Comparison of ENCODE assay signal across 14 cellular contexts in the genomic region with DNA sequence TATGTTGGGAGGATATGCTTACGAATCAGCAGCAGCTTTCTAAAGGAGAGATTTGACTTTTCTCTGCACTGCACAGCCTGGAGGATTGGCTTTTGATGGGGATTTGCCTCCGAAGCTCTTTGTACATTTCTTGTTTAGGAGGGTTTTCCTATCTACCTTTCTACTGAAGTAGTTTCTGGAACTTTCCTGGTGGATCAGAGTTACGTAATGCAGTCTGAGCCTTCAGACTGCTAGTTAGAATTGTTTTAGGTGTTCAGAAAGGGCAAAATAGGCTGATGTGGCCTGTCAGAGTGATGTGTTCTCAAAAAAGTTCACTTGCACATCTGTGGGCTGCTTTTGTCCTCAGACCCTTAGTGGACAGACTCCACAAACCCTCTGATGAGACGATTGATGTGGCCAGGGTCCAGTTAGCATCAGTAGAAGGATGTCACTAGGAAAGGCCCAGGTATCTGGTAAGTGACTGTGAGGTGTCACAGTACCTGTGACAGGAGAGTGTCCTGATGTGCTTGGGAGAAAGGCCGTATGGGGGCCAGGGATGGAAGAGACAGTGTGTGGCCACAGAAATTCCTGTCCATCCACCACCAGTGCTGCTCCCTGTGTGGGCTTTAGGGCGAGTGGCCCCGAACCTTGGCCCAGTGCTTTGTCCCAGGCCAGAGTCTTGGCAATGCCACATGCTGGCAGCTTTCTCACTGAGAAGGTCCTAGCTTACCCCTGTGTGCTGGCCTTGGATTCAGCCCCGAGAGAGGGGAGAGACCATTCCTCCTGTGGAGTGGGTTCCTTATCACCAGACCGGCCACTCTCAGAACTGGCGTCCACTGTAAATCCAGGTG. TPM values are rescaled to one million over a fixed set of nuclear protein-coding genes. Genes with fewer than 3 reads are reported as not detected.
DNase-seq lines count a peak whose midpoint lies in the region; ATAC-seq and TF ChIP-seq lines count a peak whose summit lies in the region.
"Had no signal": no experiment of that assay in that cellular context is flagged by ENCODE, and none has a peak within 500 bp of the region (broad histone marks: within the 10 kb centered on the region; RNA-seq: fewer than 3 reads in every experiment).

No MANE protein-coding gene starts in this region.

- no peaks in the 10 kb centered on the region for H3K9me3 ChIP-seq in AG04450 (ENCODE audit: control insufficient read depth, insufficient read depth, low read length)
- no peaks in the 10 kb centered on the region for H3K9me3 ChIP-seq in colonic mucosa
- H3K9me3 ChIP-seq in neutrophil, result no peaks in the 10 kb centered on the region
- H3K9me3 ChIP-seq in HAP-1, result no peaks in the 10 kb centered on the region

- H3K4me3 Mint-ChIP-seq in HFFc6, result no peak overlapping the region
- H3K4me3 Mint-ChIP-seq: nephron progenitor cell had no signal

- peaks cover 2% of the 10 kb centered on the region; the same call in 1 of the 2 replicates for H3K27me3 Mint-ChIP-seq in HFFc6 (ENCODE audit: insufficient read depth)

- no peaks in the 10 kb centered on the region for H3K79me1 ChIP-seq in mesendoderm (ENCODE audit: low read length)

- H3K27ac ChIP-seq in AG04450 (ENCODE audit: low read depth, low read length) (peak overlapping the region; percentile 47), colonic mucosa (peak overlapping the region; percentile 46), neutrophil (peak overlapping the region; percentile 54), mesendoderm (ENCODE audit: low read depth, low read length) (no peak overlapping the region)

- DNase-seq in AG04450 (ENCODE audit: low read depth, low spot score) (no peak), HFFc6 (no peak), colonic mucosa (no peak), mesendoderm (no peak), HAP-1 (ENCODE audit: low spot score in 2 of 2) (no peak)
- DNase-seq in effector CD4-positive, alpha-beta T cell, result no peak
- DNase-seq: activated CD4-positive, alpha-beta T cell treated with anti-CD3 and anti-CD28 coated beads, Interleukin-2, amount 50 U/mL, for 4 hours; activated T-cell treated with anti-CD3 and anti-CD28 coated beads, Interleukin-2, amount 50 U/mL, for 48 hours; NCI-H187 treated with DMSO at 0.1 percent for 48 hours; NCI-H524; nephron progenitor cell; stimulated activated CD4-positive, alpha-beta T cell treated with anti-CD3 and anti-CD28 coated beads, Interleukin-1b, Interleukin-23, amount 100 ng/mL, for 48 hours had no signal

- no peak overlapping the region for H2AK5ac ChIP-seq in mesendoderm (ENCODE audit: low read length)

- H3K4me1 Mint-ChIP-seq in HFFc6 (ENCODE audit: low read depth), result peaks cover 26% of the 10 kb centered on the region

- WGBS in mesendoderm (ENCODE audit: extremely low coverage, insufficient coverage, low lambda C conversion rate), result no CpG with 5 or more reads among the region's 10 CpGs

- H3K4me1 ChIP-seq in colonic mucosa (peaks cover 9% of the 10 kb centered on the region), neutrophil (ENCODE audit: control insufficient read depth in 1 of 2, insufficient read depth in 1 of 2, low read depth in 1 of 2, low read length in 1 of 2) (peaks cover 24 to 28% of the 10 kb centered on the region in 2 experiments), mesendoderm (ENCODE audit: control insufficient read depth, low read depth, low read length) (no peaks in the 10 kb centered on the region), HAP-1 (peaks cover 1% of the 10 kb centered on the region)

- H3K36me3 ChIP-seq in colonic mucosa (no peaks in the 10 kb centered on the region), neutrophil (peaks cover 63% of the 10 kb centered on the region), mesendoderm (ENCODE audit: control insufficient read depth, insufficient read depth, low read length) (peaks cover 24% of the 10 kb centered on the region), HAP-1 (replicated peaks) (peaks cover 81% of the 10 kb centered on the region)

- POLR2A ChIA-PET in AG04450 (lab: Yijun Ruan, JAX), result no interaction called here

- H3K4me3 ChIP-seq in AG04450 (ENCODE audit: low read depth, low read length), result no peak overlapping the region
- no peak overlapping the region for H3K4me3 ChIP-seq in colonic mucosa
- H3K4me3 ChIP-seq in neutrophil (ENCODE audit: low read depth in 1 of 2, low read length in 1 of 2), result no peak overlapping the region
- H3K4me3 ChIP-seq in mesendoderm (ENCODE audit: low read length), result no peak overlapping the region
- H3K4me3 ChIP-seq in HAP-1, result no peak overlapping the region

- H3K9ac ChIP-seq in colonic mucosa (ENCODE audit: low read depth in 2 of 2, low read length in 2 of 2), result no peak overlapping the region
- H3K9ac ChIP-seq in mesendoderm (ENCODE audit: low read length), result no peak overlapping the region

- intact Hi-C loops in colonic mucosa (cut with DNase I), result no loop called here

- H3K36me3 Mint-ChIP-seq in HFFc6 (ENCODE audit: low read depth), result peaks cover 54% of the 10 kb centered on the region

- no peak overlapping the region for H2BK15ac ChIP-seq in mesendoderm (replicated peaks; ENCODE audit: low read depth)

- no peak overlapping the region for H3K23ac ChIP-seq in mesendoderm (ENCODE audit: low read length)

- ATAC-seq in HG03196 (IDR thresholded peaks at IDR 0.05; ENCODE audit: unreplicated experiment), result no peak

- no peak overlapping the region for H3K4ac ChIP-seq in mesendoderm (ENCODE audit: low read depth, low read length)

- no peak overlapping the region for H2BK5ac ChIP-seq in mesendoderm (ENCODE audit: low read length)

- no peak overlapping the region for H4K5ac ChIP-seq in mesendoderm (ENCODE audit: low read length)

- no peak overlapping the region for H3K56ac ChIP-seq in mesendoderm (ENCODE audit: low read length)

- H3K27ac Mint-ChIP-seq in HFFc6, result peak overlapping the region; percentile 43; the same call in 1 of the 2 replicates
- H3K27ac Mint-ChIP-seq: nephron progenitor cell had no signal

- no peak overlapping the region for H4K8ac ChIP-seq in mesendoderm (ENCODE audit: low read depth, low read length)

- TF ChIP-seq CTCF in AG04450 (IDR thresholded peaks at IDR 0.05; ENCODE audit: low read depth, low read length) (no peak), HFFc6 (IDR thresholded peaks at IDR 0.05) (no peak), colonic mucosa (IDR thresholded peaks at IDR 0.05) (no peak), neutrophil (IDR thresholded peaks at IDR 0.05) (no peak)

- H3K27me3 ChIP-seq in AG04450 (ENCODE audit: control insufficient read depth, insufficient read depth, low read length) (no peaks in the 10 kb centered on the region), colonic mucosa (no peaks in the 10 kb centered on the region), neutrophil (no peaks in the 10 kb centered on the region), mesendoderm (ENCODE audit: insufficient read depth, low read length, poor library complexity) (no peaks in the 10 kb centered on the region), HAP-1 (ENCODE audit: low read depth) (no peaks in the 10 kb centered on the region)

- in situ Hi-C loops in HAP-1 (cut with MboI; ENCODE audit: low sequenced_read_pairs), result no loop called here

- H3K79me2 ChIP-seq in mesendoderm (ENCODE audit: control insufficient read depth, insufficient read depth, low read length), result no peaks in the 10 kb centered on the region

- H3K4me2 ChIP-seq in mesendoderm (ENCODE audit: low read length), result no peak overlapping the region

- no peak overlapping the region for H2BK120ac ChIP-seq in mesendoderm (ENCODE audit: low read depth, low read length)

- no peaks in the 10 kb centered on the region for H3K9me3 Mint-ChIP-seq in HFFc6
- H3K9me3 Mint-ChIP-seq: nephron progenitor cell had no signal

- CTCF ChIA-PET in AG04450 (lab: Charles Lee), result interaction anchor here (0.6 to 1.3 kb wide), 3 partner anchors 138 to 251 kb away, joined by 3 to 6 read pairs (median 4); no protein-coding TSS in a partner anchor

- no peak overlapping the region for H3K18ac ChIP-seq in mesendoderm (ENCODE audit: low read length)

RNA-seq across cellular contexts. Expression of a gene that starts 4.4 kb away (rescaled TPM):
- 4.0 and 5.5 TPM in 2 replicates for polyA plus RNA-seq in AG04450 (2011; rRNA removed)
- 1.8 and 2.1 TPM in 2 replicates for polyA minus RNA-seq in AG04450 (2011; rRNA and poly(A)+ RNA removed)
- total RNA-seq in HFFc6 (2021; fragmentation: NEBNext Ultra II Directional; extraction: Animal tissue kit (Norgen Biotek cat#: 25700)), result 1 to 10 TPM in 5 of 6 experiments, under 1 TPM in 1; 0.99 to 2.4 (median 2.0) TPM
- 100 to 1,000 TPM in 1 of 2 donors, 10 to 100 TPM in 1; 86.0 to 202 TPM for total RNA-seq in colonic mucosa
- 1.0 TPM for polyA plus RNA-seq in mesendoderm (2013, experiment 1 of 2)
- 1.1 TPM for polyA plus RNA-seq in mesendoderm (2013, experiment 2 of 2)

RNA-seq across cellular contexts. Expression of a gene that starts 10.9 kb away (rescaled TPM):
- polyA plus RNA-seq in AG04450 (2011; rRNA removed), result 35.7 and 41.9 TPM in 2 replicates
- polyA minus RNA-seq in AG04450 (2011; rRNA and poly(A)+ RNA removed), result 28.7 and 33.4 TPM in 2 replicates
- 10 to 100 TPM; 32.9 to 39.5 (median 34.4) TPM for total RNA-seq in HFFc6 (2021; fragmentation: NEBNext Ultra II Directional; extraction: Animal tissue kit (Norgen Biotek cat#: 25700))
- total RNA-seq in colonic mucosa, result 10 to 100 TPM; 22.7 to 28.3 TPM
- polyA plus RNA-seq in mesendoderm (2013, experiment 1 of 2), result 24.0 TPM
- 23.4 TPM for polyA plus RNA-seq in mesendoderm (2013, experiment 2 of 2)

RNA-seq across cellular contexts. Expression of a gene that starts 34.2 kb away (rescaled TPM):
- polyA plus RNA-seq in AG04450 (2011; rRNA removed), result 76.7 and 84.2 TPM in 2 replicates
- 82.4 and 110 TPM in 2 replicates for polyA minus RNA-seq in AG04450 (2011; rRNA and poly(A)+ RNA removed)
- total RNA-seq in HFFc6 (2021; fragmentation: NEBNext Ultra II Directional; extraction: Animal tissue kit (Norgen Biotek cat#: 25700)), result 100 to 1,000 TPM; 195 to 241 (median 209) TPM
- total RNA-seq in colonic mucosa, result 100 to 1,000 TPM; 331 to 500 TPM
- polyA plus RNA-seq in mesendoderm (2013, experiment 1 of 2), result 82.7 TPM
- polyA plus RNA-seq in mesendoderm (2013, experiment 2 of 2), result 85.1 TPM

Comparison
In these comparisons a context has a peak if more than half of its experiments do, and no peak if none do; other contexts are left out.
1. RNA of a gene that starts 4.4 kb away (total RNA-seq): 86.0 to 202 TPM in colonic mucosa; 0.99 to 2.4 TPM in HFFc6; every median in the first group is over 10 times any median in the second.